ENCODE assay signal across 23 cellular contexts in genomic region chr5:90682278-90682677, GRCh38.
"Had no signal": no experiment of that assay in that cellular context is flagged by ENCODE, and none has a peak within 500 bp of the region (broad histone marks: within the 10 kb centered on the region; RNA-seq: fewer than 3 reads in every experiment).

No MANE protein-coding gene starts in this region.

- H3K27ac ChIP-seq: RWPE1 had no signal

- FAIRE-seq: HepG2 had no signal

- H3K9me2 ChIP-seq: SK-N-SH had no signal

- H3K9me3 ChIP-seq: MG63, SK-N-SH had no signal

- DNase-seq: IMR-90, Karpas-422, KG1, MG63, NCI-H1092, NCI-H1105 treated with DMSO at 0.1 percent for 48 hours, NCI-H1417 treated with DMSO at 0.1 percent for 48 hours, NCI-H146, NCI-H1694 treated with DMSO at 0.1 percent for 48 hours, NCI-H2029, NCI-H2081 treated with DMSO at 0.1 percent for 48 hours, NCI-H2171, NCI-H226, NCI-H446, NCI-H510A, NCI-H524 treated with DMSO at 0.1 percent for 48 hours, NCI-H69, NCI-H774, SHP77, SK-N-SH had no signal

- H3K36me3 ChIP-seq: MG63 had no signal

- ATAC-seq: HepG2, Panc1 had no signal

- H3K4me2 ChIP-seq: SK-N-SH had no signal

- H3K4me3 ChIP-seq: MG63 had no signal

- H3K27me3 ChIP-seq: MG63 had no signal

- H3K9ac ChIP-seq: SK-N-SH had no signal
